ENCODE assay signal across 18 cellular contexts in the genomic region with DNA sequence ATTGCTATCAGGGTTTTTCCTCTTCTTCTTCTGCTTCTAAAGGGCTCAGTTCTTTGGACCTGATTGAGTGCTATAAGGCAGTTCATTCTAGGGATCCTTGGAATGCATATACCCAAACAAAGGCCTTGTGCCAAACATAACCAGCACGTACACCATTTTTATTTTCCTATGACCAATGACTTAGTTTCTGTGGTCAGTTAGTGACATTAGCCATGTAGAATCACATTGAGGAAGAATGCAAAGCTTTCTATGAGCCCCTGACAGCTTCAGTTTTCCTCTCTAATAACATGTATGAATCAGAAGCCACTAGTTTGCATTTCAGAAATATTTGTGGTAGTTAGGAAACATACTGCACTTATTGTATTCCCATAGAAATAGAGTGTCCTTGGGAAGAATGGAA.
A peak's percentile ranks its signal among the peaks of the same experiment; 100 is the strongest.
DNase-seq lines count a peak whose midpoint lies in the region; ATAC-seq and TF ChIP-seq lines count a peak whose summit lies in the region.
"Had no signal": no experiment of that assay in that cellular context is flagged by ENCODE, and none has a peak within 500 bp of the region (broad histone marks: within the 10 kb centered on the region; RNA-seq: fewer than 3 reads in every experiment).

No MANE protein-coding gene starts in this region.

- H3K9me3 ChIP-seq in stomach (no peaks in the 10 kb centered on the region), transverse colon (no peaks in the 10 kb centered on the region), esophagus muscularis mucosa (no peaks in the 10 kb centered on the region)
- H3K9me3 ChIP-seq: BLaER1 had no signal

- no peaks in the 10 kb centered on the region for H3K36me3 Mint-ChIP-seq in natural killer cell treated with Interleukin-12 subunit alpha and Interleukin-12 subunit beta and Interleukin-15 and Interleukin-18, amount 100 ng/mL, for 72 hours
- H3K36me3 Mint-ChIP-seq: type B pancreatic cell had no signal

- TF ChIP-seq POLR2A in stomach (IDR thresholded peaks at IDR 0.05) (no peak), transverse colon (IDR thresholded peaks at IDR 0.05) (no peak), esophagus muscularis mucosa (IDR thresholded peaks at IDR 0.05; ENCODE audit: low read depth) (no peak)

- H3K27ac Mint-ChIP-seq in natural killer cell treated with Interleukin-12 subunit alpha and Interleukin-12 subunit beta and Interleukin-15 and Interleukin-18, amount 100 ng/mL, for 72 hours = no peak overlapping the region
- H3K27ac Mint-ChIP-seq: type B pancreatic cell had no signal

- H3K4me1 ChIP-seq in stomach = peaks cover 0 to 16% (median 7%) of the 10 kb centered on the region in 4 donors
- peaks cover 0 to 6% (median 0%) of the 10 kb centered on the region in 4 donors for H3K4me1 ChIP-seq in transverse colon
- peaks cover 7 to 19% (median 17%) of the 10 kb centered on the region in 4 donors for H3K4me1 ChIP-seq in esophagus muscularis mucosa
- H3K4me1 ChIP-seq: BLaER1 had no signal

- H3K4me1 Mint-ChIP-seq in natural killer cell treated with Interleukin-12 subunit alpha and Interleukin-12 subunit beta and Interleukin-15 and Interleukin-18, amount 100 ng/mL, for 72 hours (ENCODE audit: low read depth in 2 of 2) = no peaks in the 10 kb centered on the region

- in situ Hi-C loops in transverse colon (cut with MboI; ENCODE audit: low pct_ligation_motif_present in 1 of 4, low pct_unique_long_range_greater_than_20kb in 1 of 4, low sequenced_read_pairs in 3 of 4) = loop anchor here (5.0 to 25.0 kb wide), 4 partner anchors 233 to 408 kb away; a partner anchor contains a TSS

- H3K27me3 ChIP-seq in stomach (no peaks in the 10 kb centered on the region), transverse colon (no peaks in the 10 kb centered on the region), esophagus muscularis mucosa (no peaks in the 10 kb centered on the region)
- H3K27me3 ChIP-seq: BLaER1 had no signal

- no peak for ATAC-seq in natural killer cell treated with Interleukin-12 subunit alpha and Interleukin-12 subunit beta and Interleukin-15 and Interleukin-18, amount 100 ng/mL, for 72 hours

- no peak overlapping the region for H3K27ac ChIP-seq in stomach
- H3K27ac ChIP-seq in transverse colon = no peak overlapping the region
- H3K27ac ChIP-seq in esophagus muscularis mucosa (replicated peaks in 1 of 4) = no peak overlapping the region
- H3K27ac ChIP-seq: BLaER1 had no signal

- H3K4me3 Mint-ChIP-seq in natural killer cell treated with Interleukin-12 subunit alpha and Interleukin-12 subunit beta and Interleukin-15 and Interleukin-18, amount 100 ng/mL, for 72 hours = no peak overlapping the region
- H3K4me3 Mint-ChIP-seq: type B pancreatic cell had no signal

- peaks cover 5 to 11% of the 10 kb centered on the region in 2 donors for H3K27me3 Mint-ChIP-seq in natural killer cell treated with Interleukin-12 subunit alpha and Interleukin-12 subunit beta and Interleukin-15 and Interleukin-18, amount 100 ng/mL, for 72 hours
- H3K27me3 Mint-ChIP-seq: type B pancreatic cell had no signal

- intact Hi-C loops in stomach (cut with DNase I; ENCODE audit: low total_unique reads) (no loop called here), transverse colon (cut with DNase I; ENCODE audit: low total_unique reads) (no loop called here), esophagus muscularis mucosa (cut with DNase I) (no loop called here)

- DNase-seq in AG10803 (ENCODE audit: low read depth) (peak; percentile 97), LHCN-M2 (ENCODE audit: low read depth) (peak; percentile 80), cardiac fibroblast (ENCODE audit: low read depth in 2 of 2) (peak; percentile 56 to 81), myocyte (ENCODE audit: low read depth) (peak; percentile 26), stomach (no peak), transverse colon (no peak), esophagus muscularis mucosa (ENCODE audit: extremely low spot score) (no peak)
- DNase-seq in natural killer cell treated with Interleukin-12 subunit alpha and Interleukin-12 subunit beta and Interleukin-15 and Interleukin-18, amount 100 ng/mL, for 72 hours (ENCODE audit: low spot score) = no peak
- DNase-seq: activated CD8-positive, alpha-beta memory T cell treated with anti-CD3 and anti-CD28 coated beads for 24 hours; activated naive CD4-positive, alpha-beta T cell treated with Interleukin-2 at 50 U/mL for 16 hours; DMS79; erythroblast; KG1; NCI-H187; NCI-H82; SIG-M5 had no signal

- H3K36me3 ChIP-seq in stomach (no peaks in the 10 kb centered on the region), transverse colon (no peaks in the 10 kb centered on the region), esophagus muscularis mucosa (no peaks in the 10 kb centered on the region)
- H3K36me3 ChIP-seq: BLaER1 had no signal

- TF ChIP-seq CTCF in AG10803 (conservative IDR thresholded peaks at IDR 0.05; ENCODE audit: low read length) (no peak), cardiac fibroblast (IDR thresholded peaks at IDR 0.05; ENCODE audit: low read depth, low read length) (no peak), stomach (IDR thresholded peaks at IDR 0.05) (no peak), transverse colon (IDR thresholded peaks at IDR 0.05) (no peak), esophagus muscularis mucosa (IDR thresholded peaks at IDR 0.05) (no peak)

- no peaks in the 10 kb centered on the region for H3K9me3 Mint-ChIP-seq in natural killer cell treated with Interleukin-12 subunit alpha and Interleukin-12 subunit beta and Interleukin-15 and Interleukin-18, amount 100 ng/mL, for 72 hours
- H3K9me3 Mint-ChIP-seq: type B pancreatic cell had no signal

- 36 to 76% (median 47%) methylated on average over 1 of the region's 1 CpG for WGBS in stomach, 5 donors
- 40 to 53% methylated on average over 1 of the region's 1 CpG for WGBS in transverse colon (ENCODE audit: low coverage in 1 of 2), 2 donors
- WGBS in esophagus muscularis mucosa = 52% methylated on average over 1 of the region's 1 CpG

- TF ChIP-seq EP300 in stomach (IDR thresholded peaks at IDR 0.05) (no peak), transverse colon (IDR thresholded peaks at IDR 0.05; ENCODE audit: low read depth) (no peak), esophagus muscularis mucosa (IDR thresholded peaks at IDR 0.05) (no peak)

- H3K4me3 ChIP-seq in AG10803 (ENCODE audit: low read length) (no peak overlapping the region), cardiac fibroblast (replicated peaks in 1 of 2; ENCODE audit: low read depth in 2 of 2, low read length in 2 of 2) (no peak overlapping the region), stomach (no peak overlapping the region), transverse colon (no peak overlapping the region), esophagus muscularis mucosa (no peak overlapping the region)
- H3K4me3 ChIP-seq: BLaER1 had no signal

Comparison
In these comparisons a context has a peak if more than half of its experiments do, and no peak if none do; other contexts are left out.
1. DNase-seq: peak in AG10803 (single experiment), LHCN-M2 (single experiment), cardiac fibroblast (2 of 2) and myocyte (single experiment); none in natural killer cell treated with Interleukin-12 subunit alpha and Interleukin-12 subunit beta and Interleukin-15 and Interleukin-18, amount 100 ng/mL, for 72 hours (single experiment), stomach (single experiment), transverse colon (single experiment) and esophagus muscularis mucosa (single experiment).